In the genomic region with DNA sequence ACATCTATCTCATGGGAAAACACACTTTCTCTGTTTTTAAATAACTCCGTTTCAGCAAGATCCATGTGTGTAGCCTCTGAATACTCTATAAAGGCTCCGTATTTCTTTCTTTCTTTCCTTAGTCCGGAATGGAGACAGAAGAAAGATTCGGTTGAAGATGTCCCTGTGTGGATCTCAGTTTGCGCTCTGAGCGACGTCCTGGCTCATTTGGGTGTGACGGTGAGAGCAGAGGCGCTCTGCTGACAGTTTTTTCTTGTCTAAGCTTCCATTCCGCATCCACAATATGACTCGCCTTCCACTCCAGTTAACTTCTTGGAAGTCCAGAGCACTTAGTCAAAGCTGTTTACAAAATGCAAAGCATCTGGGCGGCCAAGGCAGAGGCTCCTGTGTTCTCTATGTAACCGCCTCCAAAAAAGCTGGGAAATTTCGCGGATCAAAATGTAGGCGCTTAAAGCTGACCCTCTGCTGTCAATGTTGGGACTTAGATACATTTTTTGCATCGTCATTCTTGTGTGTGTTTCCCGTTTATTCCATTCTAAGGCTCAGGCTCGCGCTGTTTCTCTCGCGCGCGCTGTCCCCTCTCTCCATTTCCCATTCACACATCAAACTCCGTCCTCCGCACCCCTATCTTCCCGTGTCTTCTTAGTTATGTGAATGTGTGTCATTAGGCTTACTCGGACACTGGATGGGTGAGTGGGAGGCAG, we compare ENCODE assay signal across 9 cellular contexts. TPM values are rescaled to one million over a fixed set of nuclear protein-coding genes. Genes with fewer than 3 reads are reported as not detected.
A peak's percentile ranks its signal among the peaks of the same experiment; 100 is the strongest.
DNase-seq lines count a peak whose midpoint lies in the region; ATAC-seq and TF ChIP-seq lines count a peak whose summit lies in the region.
"Had no signal": no experiment of that assay in that cellular context is flagged by ENCODE, and none has a peak within 500 bp of the region (broad histone marks: within the 10 kb centered on the region; RNA-seq: fewer than 3 reads in every experiment).

No MANE protein-coding gene starts in this region.

- H3K27me3 ChIP-seq in heart left ventricle (peaks cover 0 to 52% (median 34%) of the 10 kb centered on the region in 9 donors), prostate gland (replicated peaks; ENCODE audit: insufficient read depth) (peaks cover 17% of the 10 kb centered on the region)

- H3K4me1 ChIP-seq in heart left ventricle: peaks cover 0 to 53% (median 20%) of the 10 kb centered on the region in 12 donors
- no peaks in the 10 kb centered on the region for H3K4me1 ChIP-seq in prostate gland (replicated peaks)

- H3K9me3 ChIP-seq in heart left ventricle (no peaks in the 10 kb centered on the region), prostate gland (no peaks in the 10 kb centered on the region)

- TF ChIP-seq CTCF in WI38 (IDR thresholded peaks at IDR 0.05; ENCODE audit: low read depth, low read length) (no peak), heart left ventricle (IDR thresholded peaks at IDR 0.05) (no peak), prostate gland (IDR thresholded peaks at IDR 0.05) (no peak)

- ATAC-seq in heart left ventricle: peak in 2 of 4 donors; percentile 21 to 24
- ATAC-seq: GM12878 had no signal

- H3K27ac ChIP-seq in heart left ventricle (peak overlapping the region in 10 of 12 donors; percentile 25 to 78 (median 66)), prostate gland (peak overlapping the region; percentile 28 to 37)

- intact Hi-C loops in heart left ventricle (cut with DNase I) (loop anchor here in 5 of 10 donors (5.0 to 10.0 kb wide), 5 partner anchors 107 to 334 kb away; no protein-coding TSS in a partner anchor), prostate gland (cut with DNase I) (no loop called here)

- no peak for TF ChIP-seq POLR2A in heart left ventricle (IDR thresholded peaks at IDR 0.05)
- no peak for TF ChIP-seq POLR2A in prostate gland (IDR thresholded peaks at IDR 0.05)

- H3K4me3 ChIP-seq in WI38 (ENCODE audit: low read depth, low read length): peak overlapping the region; percentile 79
- H3K4me3 ChIP-seq in heart left ventricle: peak overlapping the region; percentile 22 to 80 (median 61)
- peak overlapping the region; percentile 42 to 49 for H3K4me3 ChIP-seq in prostate gland
- H3K4me3 ChIP-seq: GM12878 had no signal

- WGBS in heart left ventricle, 4 donors: 0 to 7% (median 5%) methylated on average over 28 of the region's 28 CpGs
- WGBS in prostate gland: 1% methylated on average over 28 of the region's 28 CpGs

- DNase-seq in ELF-1 (ENCODE audit: low read depth, low spot score) (peak; percentile 41), heart left ventricle (no peak), prostate gland (ENCODE audit: low spot score) (no peak), NCI-H2081 (lab: John Stamatoyannopoulos, UW) (no peak), HUDEP-2 (lab: John Stamatoyannopoulos, UW; ENCODE audit: unreplicated experiment in 76 of 76) (no peak), HT-29 (ENCODE audit: low spot score) (no peak)
- no peak for DNase-seq in stimulated activated CD8-positive, alpha-beta memory T cell treated with anti-CD3 and anti-CD28 coated beads, Interleukin-4, amount 100 ng/mL, for 48 hours

- H3K36me3 ChIP-seq in heart left ventricle (no peaks in the 10 kb centered on the region), prostate gland (no peaks in the 10 kb centered on the region)

RNA-seq across cellular contexts. Expression of gene FLRT2, which starts 0.9 kb away (rescaled TPM):
- total RNA-seq in heart left ventricle: 10 to 100 TPM in 1 of 9 donors, 1 to 10 TPM in 7, under 1 TPM in 1; 0.93 to 41.9 (median 3.3) TPM
- 1 to 10 TPM in 1 of 2 donors, under 1 TPM in 1; 0.61 to 1.6 TPM for polyA plus RNA-seq in heart left ventricle
- total RNA-seq in prostate gland: 10 to 100 TPM in 1 of 2 donors, 1 to 10 TPM in 1; 6.8 to 59.1 TPM
- total RNA-seq in HT-29 (2014; rRNA removed; shearing (Covaris generic)): not detected in 2 replicates
- polyA plus RNA-seq: GM12878 had no signal
